Comparison of ENCODE assay signal across 36 cellular contexts in genomic region chr14:58160561-58160960, GRCh38. TPM values are rescaled to one million over a fixed set of nuclear protein-coding genes. Genes with fewer than 3 reads are reported as not detected.
"Had no signal": no experiment of that assay in that cellular context is flagged by ENCODE, and none has a peak within 500 bp of the region (broad histone marks: within the 10 kb centered on the region; RNA-seq: fewer than 3 reads in every experiment).

No MANE protein-coding gene starts in this region.

- H3K4me3 ChIP-seq: MG63 had no signal

- H3K36me3 ChIP-seq: MG63 had no signal

- H3K27me3 ChIP-seq: MG63 had no signal

- DNase-seq: Karpas-422, Kasumi-1, MG63, MM.1S, MV-4-11, NCI-H1048, NCI-H1092, NCI-H1092 treated with DMSO at 0.1 percent for 48 hours, NCI-H1105, NCI-H1105 treated with DMSO at 0.1 percent for 48 hours, NCI-H1417, NCI-H1417 treated with DMSO at 0.1 percent for 48 hours, NCI-H1436, NCI-H1436 treated with DMSO at 0.1 percent for 48 hours, NCI-H146, NCI-H1694, NCI-H1694 treated with DMSO at 0.1 percent for 48 hours, NCI-H187, NCI-H187 treated with DMSO at 0.1 percent for 48 hours, NCI-H1930, NCI-H2029, NCI-H2029 treated with DMSO at 0.1 percent for 48 hours, NCI-H2081, NCI-H2081 treated with DMSO at 0.1 percent for 48 hours, NCI-H2107, NCI-H2171, NCI-H2227 treated with DMSO at 0.1 percent for 48 hours, NCI-H226, NCI-H345, NCI-H446, NCI-H446 treated with DMSO at 0.1 percent for 48 hours, NCI-H510A, NCI-H510A treated with DMSO at 0.1 percent for 48 hours, NCI-H524, NCI-H524 treated with DMSO at 0.1 percent for 48 hours had no signal

RNA-seq across cellular contexts. Expression of gene ARMH4, which starts 8.5 kb away (rescaled TPM):
- total RNA-seq: MCF 10A had no signal
